Comparison of ENCODE assay signal across 9 cellular contexts in genomic region chr2:236536727-236537398, GRCh38.
DNase-seq lines count a peak whose midpoint lies in the region; ATAC-seq and TF ChIP-seq lines count a peak whose summit lies in the region.
"Had no signal": no experiment of that assay in that cellular context is flagged by ENCODE, and none has a peak within 500 bp of the region (broad histone marks: within the 10 kb centered on the region; RNA-seq: fewer than 3 reads in every experiment).

No MANE protein-coding gene starts in this region.

- ATAC-seq in GM19372 (IDR thresholded peaks at IDR 0.05; ENCODE audit: low read depth, unreplicated experiment): peak; percentile 65
- peak; percentile 55 for ATAC-seq in HG03378 (IDR thresholded peaks at IDR 0.05; ENCODE audit: unreplicated experiment)

- DNase-seq in activated T-helper 1 cell treated with Interleukin-2 at 50 U/mL for 16 hours (ENCODE audit: low read depth): peak; percentile 34
- peak; percentile 45 for DNase-seq in stimulated activated CD8-positive, alpha-beta memory T cell treated with anti-CD3 and anti-CD28 coated beads, Interleukin-12 subunit alpha, Interleukin-12 subunit beta, amount 100 ng/mL, for 1 hour (ENCODE audit: low read depth)
- DNase-seq in retina: no peak
- DNase-seq in DMS53 treated with DMSO at 0.1 percent for 48 hours (lab: John Stamatoyannopoulos, UW; ENCODE audit: unreplicated experiment): no peak
- DNase-seq in erythroblast (lab: John Stamatoyannopoulos, UW): no peak
- DNase-seq in NCI-H2107 treated with DMSO at 0.1 percent for 48 hours (lab: John Stamatoyannopoulos, UW; ENCODE audit: unreplicated experiment): no peak
- DNase-seq: GM23248 had no signal

- no peak for TF ChIP-seq POLR2A in erythroblast (IDR thresholded peaks at IDR 0.05; ENCODE audit: low read length)

Comparison
In these comparisons a context has a peak if more than half of its experiments do, and no peak if none do; other contexts are left out.
1. DNase-seq: peak in activated T-helper 1 cell treated with Interleukin-2 at 50 U/mL for 16 hours (single experiment) and stimulated activated CD8-positive, alpha-beta memory T cell treated with anti-CD3 and anti-CD28 coated beads, Interleukin-12 subunit alpha, Interleukin-12 subunit beta, amount 100 ng/mL, for 1 hour (single experiment); none in retina (single experiment), DMS53 treated with DMSO at 0.1 percent for 48 hours (single experiment), erythroblast (0 of 2) and NCI-H2107 treated with DMSO at 0.1 percent for 48 hours (single experiment).